Comparison of ENCODE assay signal across 25 cellular contexts in genomic region chr6:48144024-48144423, GRCh38. TPM values are rescaled to one million over a fixed set of nuclear protein-coding genes. Genes with fewer than 3 reads are reported as not detected.
DNase-seq lines count a peak whose midpoint lies in the region; ATAC-seq, FAIRE-seq and TF ChIP-seq lines count a peak whose summit lies in the region.
"Had no signal": no experiment of that assay in that cellular context is flagged by ENCODE, and none has a peak within 500 bp of the region (broad histone marks: within the 10 kb centered on the region; RNA-seq: fewer than 3 reads in every experiment).

No MANE protein-coding gene starts in this region.

- H3K9me3 Mint-ChIP-seq in mesothelial cell of epicardium = peaks cover 4% of the 10 kb centered on the region
- H3K9me3 Mint-ChIP-seq in progenitor cell of endocrine pancreas (ENCODE audit: low read depth) = peaks cover 1% of the 10 kb centered on the region
- H3K9me3 Mint-ChIP-seq: CD8-positive, alpha-beta T cell had no signal

- ATAC-seq in SK-N-SH treated with all-trans-retinoic acid at 6 μM for 48 hours = peak; percentile 25; the same call in 1 of the 3 replicates
- ATAC-seq: CD8-positive, alpha-beta T cell; HCT116; Right ventricle myocardium inferior had no signal

- TF ChIP-seq CTCF in SK-N-SH (IDR thresholded peaks at IDR 0.05) (no peak), mesothelial cell of epicardium (IDR thresholded peaks at IDR 0.05; ENCODE audit: unreplicated experiment) (no peak), progenitor cell of endocrine pancreas (IDR thresholded peaks at IDR 0.05; ENCODE audit: unreplicated experiment) (no peak)

- H2AFZ ChIP-seq in SK-N-SH (ENCODE audit: low read depth) = no peak overlapping the region

- no peaks in the 10 kb centered on the region for H3K79me2 ChIP-seq in SK-N-SH (ENCODE audit: insufficient read depth)

- no peaks in the 10 kb centered on the region for H3F3A ChIP-seq in SK-N-SH (replicated peaks; ENCODE audit: insufficient read depth)

- no peak overlapping the region for H3K27ac ChIP-seq in SK-N-SH (ENCODE audit: low read depth in 2 of 2, low read length in 1 of 2)
- H3K27ac ChIP-seq in small intestine (ENCODE audit: low read depth in 1 of 2, low read length in 1 of 2) = no peak overlapping the region
- H3K27ac ChIP-seq: 22Rv1; BLaER1 treated with 17β-estradiol and CSF1 and Interleukin-3, amounts not matched to agents 10 nM and 100 nM; KMS-11 had no signal

- H3K36me3 ChIP-seq in SK-N-SH (replicated peaks in 1 of 2; ENCODE audit: control insufficient read depth in 1 of 2, insufficient read depth in 2 of 2, low read length in 1 of 2) = no peaks in the 10 kb centered on the region
- no peaks in the 10 kb centered on the region for H3K36me3 ChIP-seq in small intestine (ENCODE audit: control insufficient read depth in 2 of 2, insufficient read depth in 2 of 2, low read length in 2 of 2)
- H3K36me3 ChIP-seq: BLaER1 treated with 17β-estradiol and CSF1 and Interleukin-3, amounts not matched to agents 10 nM and 100 nM had no signal

- H3K9me3 ChIP-seq in SK-N-SH = no peaks in the 10 kb centered on the region
- H3K9me3 ChIP-seq in small intestine (ENCODE audit: control insufficient read depth, low read depth) = peaks cover 1% of the 10 kb centered on the region

- H3K4me1 ChIP-seq in SK-N-SH (ENCODE audit: control insufficient read depth in 1 of 2, insufficient read depth in 2 of 2, low read depth in 1 of 2, low read length in 1 of 2) (no peaks in the 10 kb centered on the region), small intestine (ENCODE audit: control insufficient read depth in 2 of 2, insufficient read depth in 1 of 2, low read depth in 1 of 2, low read length in 1 of 2) (no peaks in the 10 kb centered on the region)

- DNase-seq in SK-N-SH (no peak), erythroblast (lab: John Stamatoyannopoulos, UW) (peak; percentile 27 to 45), mesothelial cell of epicardium (ENCODE audit: low spot score in 2 of 2, unreplicated experiment in 2 of 2) (no peak), NOMO-1 (lab: John Stamatoyannopoulos, UW; ENCODE audit: unreplicated experiment in 2 of 2) (no peak), small intestine (no peak), progenitor cell of endocrine pancreas (ENCODE audit: low spot score, unreplicated experiment) (no peak)
- no peak for DNase-seq in activated effector memory CD4-positive, alpha-beta T cell treated with anti-CD3 and anti-CD28 coated beads, Interleukin-2, amount 50 U/mL, for 16 hours
- DNase-seq: Calu3; CD8-positive, alpha-beta T cell; DMS153; GOT3; IMR-90; NCI-H1105; NCI-H2029 treated with DMSO at 0.1 percent for 48 hours; NCI-H345; NCI-H524; NCI-H774 had no signal

- no peak overlapping the region for H3K4me3 ChIP-seq in SK-N-SH (ENCODE audit: low read depth in 2 of 2, low read length in 1 of 2)
- no peak overlapping the region for H3K4me3 ChIP-seq in small intestine (ENCODE audit: low read depth in 1 of 2, low read length in 2 of 2)
- H3K4me3 ChIP-seq: BLaER1 treated with 17β-estradiol and CSF1 and Interleukin-3, amounts not matched to agents 10 nM and 100 nM had no signal

- FAIRE-seq in small intestine (lab: Jason Lieb, UNC) = no peak
- FAIRE-seq: GM12892 had no signal

- POLR2A ChIA-PET in SK-N-SH (lab: Yijun Ruan, JAX) = no interaction called here

- H4K20me1 ChIP-seq in SK-N-SH (ENCODE audit: insufficient read depth) = no peaks in the 10 kb centered on the region
- H4K20me1 ChIP-seq: BLaER1 treated with 17β-estradiol and CSF1 and Interleukin-3, amounts not matched to agents 10 nM and 100 nM had no signal

- H3K4me1 Mint-ChIP-seq in mesothelial cell of epicardium (peaks cover 29% of the 10 kb centered on the region), progenitor cell of endocrine pancreas (ENCODE audit: low read depth) (peaks cover 7% of the 10 kb centered on the region)

- TF ChIP-seq RAD21 in SK-N-SH (IDR thresholded peaks at IDR 0.05; ENCODE audit: low read length) = no peak

- H3K4me3 Mint-ChIP-seq in mesothelial cell of epicardium = no peak overlapping the region
- H3K4me3 Mint-ChIP-seq in progenitor cell of endocrine pancreas (ENCODE audit: low read depth) = no peak overlapping the region
- H3K4me3 Mint-ChIP-seq: CD8-positive, alpha-beta T cell had no signal

- H3K27me3 ChIP-seq in SK-N-SH (ENCODE audit: insufficient read depth) = no peaks in the 10 kb centered on the region; the same call in 1 of the 2 replicates
- no peaks in the 10 kb centered on the region for H3K27me3 ChIP-seq in small intestine (ENCODE audit: control insufficient read depth in 2 of 2, insufficient read depth in 2 of 2, low read length in 2 of 2)
- H3K27me3 ChIP-seq: BLaER1 treated with 17β-estradiol and CSF1 and Interleukin-3, amounts not matched to agents 10 nM and 100 nM had no signal

- WGBS in SK-N-SH (ENCODE audit: low lambda C conversion rate) = 7% methylated on average over 3 of the region's 3 CpGs
- 26 to 41% (median 37%) methylated on average over 3 of the region's 3 CpGs for WGBS in small intestine, 3 donors

- no peaks in the 10 kb centered on the region; the same call in 1 of the 2 replicates for H3K9me2 ChIP-seq in SK-N-SH

- peak overlapping the region; percentile 87 for H3K27ac Mint-ChIP-seq in mesothelial cell of epicardium
- no peak overlapping the region for H3K27ac Mint-ChIP-seq in progenitor cell of endocrine pancreas
- H3K27ac Mint-ChIP-seq: CD8-positive, alpha-beta T cell had no signal

- no peak overlapping the region for H3K4me2 ChIP-seq in SK-N-SH
- H3K4me2 ChIP-seq: BLaER1 treated with 17β-estradiol and CSF1 and Interleukin-3, amounts not matched to agents 10 nM and 100 nM; KMS-11 had no signal

- TF ChIP-seq POLR2A in erythroblast (IDR thresholded peaks at IDR 0.05; ENCODE audit: low read length) = no peak

- no peak for TF ChIP-seq EP300 in SK-N-SH (IDR thresholded peaks at IDR 0.05; ENCODE audit: borderline replicate concordance in 1 of 2, low read depth in 1 of 2, low read length in 1 of 2)

- H3K9ac ChIP-seq in SK-N-SH = no peak overlapping the region
- H3K9ac ChIP-seq: BLaER1 treated with 17β-estradiol and CSF1 and Interleukin-3, amounts not matched to agents 10 nM and 100 nM; KMS-11 had no signal

- CTCF ChIA-PET in SK-N-SH (lab: Yijun Ruan, JAX) = no interaction called here

- no peaks in the 10 kb centered on the region for H3K36me3 Mint-ChIP-seq in mesothelial cell of epicardium
- no peaks in the 10 kb centered on the region for H3K36me3 Mint-ChIP-seq in progenitor cell of endocrine pancreas (ENCODE audit: insufficient read depth)
- H3K36me3 Mint-ChIP-seq: CD8-positive, alpha-beta T cell had no signal

- no peaks in the 10 kb centered on the region for H3K27me3 Mint-ChIP-seq in mesothelial cell of epicardium (ENCODE audit: low read depth)
- H3K27me3 Mint-ChIP-seq in progenitor cell of endocrine pancreas = no peaks in the 10 kb centered on the region

TF ChIP-seq in SK-N-SH treated with all-trans-retinoic acid at 6 μM for 48 hours, 23 proteins besides CTCF, POLR2A, EP300 and RAD21 (continues in another document):
- TF ChIP-seq ISL1 (CRISPR knock-in tag; IDR thresholded peaks at IDR 0.05) (peak; percentile 71), PATZ1 (CRISPR knock-in tag; IDR thresholded peaks at IDR 0.05; ENCODE audit: borderline replicate concordance) (no peak)

TF ChIP-seq in SK-N-SH, 30 proteins besides CTCF, POLR2A, EP300 and RAD21:
- TF ChIP-seq, protein P1, sequence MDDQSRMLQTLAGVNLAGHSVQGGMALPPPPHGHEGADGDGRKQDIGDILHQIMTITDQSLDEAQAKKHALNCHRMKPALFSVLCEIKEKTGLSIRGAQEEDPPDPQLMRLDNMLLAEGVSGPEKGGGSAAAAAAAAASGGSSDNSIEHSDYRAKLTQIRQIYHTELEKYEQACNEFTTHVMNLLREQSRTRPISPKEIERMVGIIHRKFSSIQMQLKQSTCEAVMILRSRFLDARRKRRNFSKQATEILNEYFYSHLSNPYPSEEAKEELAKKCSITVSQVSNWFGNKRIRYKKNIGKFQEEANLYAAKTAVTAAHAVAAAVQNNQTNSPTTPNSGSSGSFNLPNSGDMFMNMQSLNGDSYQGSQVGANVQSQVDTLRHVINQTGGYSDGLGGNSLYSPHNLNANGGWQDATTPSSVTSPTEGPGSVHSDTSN (IDR thresholded peaks at IDR 0.05) = no peak

RNA-seq across cellular contexts. Expression of gene PTCHD4, which starts 33.0 kb away (rescaled TPM):
- polyA plus RNA-seq in SK-N-SH (2012; rRNA removed) (4.0 and 5.1 TPM in 2 replicates), small intestine (not detected)
- 5.0 and 5.2 TPM in 2 replicates for polyA plus RNA-seq in SK-N-SH (2012; cell fraction: cytosol; rRNA removed)
- polyA plus RNA-seq in SK-N-SH (2012; cell fraction: nucleus; rRNA removed) = 2.4 and 4.7 TPM in 2 replicates
- total RNA-seq in mesothelial cell of epicardium (7.8 to 8.6 TPM (median 8.5 TPM) in 3 replicates), progenitor cell of endocrine pancreas (2.7 and 4.8 TPM in 2 replicates)
- total RNA-seq: Calu3; CD8-positive, alpha-beta T cell; OCI-LY7 had no signal

Comparison
In these comparisons a context has a peak if more than half of its experiments do, and no peak if none do; other contexts are left out.
1. DNase-seq: peak in erythroblast (2 of 2); none in SK-N-SH (single experiment), mesothelial cell of epicardium (0 of 2), NOMO-1 (0 of 2), small intestine (single experiment), activated effector memory CD4-positive, alpha-beta T cell treated with anti-CD3 and anti-CD28 coated beads, Interleukin-2, amount 50 U/mL, for 16 hours (single experiment) and progenitor cell of endocrine pancreas (single experiment).